ENCODE assay signal across 14 cellular contexts in the genomic region with DNA sequence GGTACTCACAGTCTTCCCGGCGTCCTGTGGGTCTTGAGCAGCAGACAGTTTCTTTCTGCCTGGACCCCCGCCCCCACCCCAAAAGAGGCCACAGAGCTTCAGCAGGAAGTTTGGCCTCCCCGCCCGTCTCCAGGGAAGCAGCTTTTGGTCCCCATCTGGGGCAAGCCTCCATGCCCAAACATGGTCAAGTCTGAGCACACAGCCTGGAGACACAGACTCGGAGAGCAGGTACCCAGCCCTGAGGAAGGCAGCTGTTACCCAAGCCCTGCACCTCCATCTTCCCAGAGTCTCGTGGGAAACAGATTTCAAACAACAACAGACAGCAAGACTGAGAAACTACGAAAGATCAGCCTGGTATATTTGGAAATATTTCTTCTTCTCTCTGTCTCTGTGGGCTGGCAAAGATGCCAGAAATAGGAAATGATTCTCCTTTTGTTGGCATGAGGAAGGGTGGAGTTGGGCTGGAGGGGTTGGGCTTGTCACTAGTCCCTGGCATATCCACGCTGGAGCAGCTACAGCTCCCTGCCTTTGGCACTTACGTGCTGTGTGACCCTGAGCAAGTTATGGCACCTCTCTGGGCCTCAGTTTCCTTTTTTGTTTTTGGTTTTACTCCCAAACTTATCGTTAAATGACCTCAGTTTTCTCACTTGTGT. TPM values are rescaled to one million over a fixed set of nuclear protein-coding genes. Genes with fewer than 3 reads are reported as not detected.
DNase-seq lines count a peak whose midpoint lies in the region; ATAC-seq, FAIRE-seq and TF ChIP-seq lines count a peak whose summit lies in the region.
"Had no signal": no experiment of that assay in that cellular context is flagged by ENCODE, and none has a peak within 500 bp of the region (broad histone marks: within the 10 kb centered on the region; RNA-seq: fewer than 3 reads in every experiment).

A gene with protein sequence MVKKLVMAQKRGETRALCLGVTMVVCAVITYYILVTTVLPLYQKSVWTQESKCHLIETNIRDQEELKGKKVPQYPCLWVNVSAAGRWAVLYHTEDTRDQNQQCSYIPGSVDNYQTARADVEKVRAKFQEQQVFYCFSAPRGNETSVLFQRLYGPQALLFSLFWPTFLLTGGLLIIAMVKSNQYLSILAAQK (minus strand): TSS at position 118 of the 653 bp plus-strand sequence. CDS start 3,920 bp downstream, outside the sequence.

- no peaks in the 10 kb centered on the region for H3K36me3 Mint-ChIP-seq in osteocyte (ENCODE audit: unreplicated experiment)

- FAIRE-seq in small intestine (lab: Jason Lieb, UNC): no peak

- H3K27ac ChIP-seq in BLaER1 (peak within 1 kb of the TSS; percentile 79), Karpas-422 (ENCODE audit: low read length) (no peak within 1 kb of the TSS), small intestine (ENCODE audit: low read depth in 1 of 2, low read length in 1 of 2) (peak within 1 kb of the TSS in 1 of 2 donors; percentile 64)
- H3K27ac ChIP-seq: RWPE1 had no signal

- H3K27ac Mint-ChIP-seq in osteocyte (ENCODE audit: unreplicated experiment): peak within 1 kb of the TSS; percentile 81
- H3K27ac Mint-ChIP-seq: activated CD4-positive, alpha-beta T cell treated with anti-CD3 and anti-CD28 coated beads, Interleukin-2, amount 10 ng/mL, durations not matched to agents 24 days and 14 days had no signal

- no peaks in the 10 kb centered on the region for H3K79me2 ChIP-seq in Karpas-422 (ENCODE audit: low read length)

- peaks cover 11% of the 10 kb centered on the region for H3K27me3 Mint-ChIP-seq in osteocyte (ENCODE audit: unreplicated experiment)

- H3K9ac ChIP-seq in BLaER1: peak within 1 kb of the TSS; percentile 72
- H3K9ac ChIP-seq in Karpas-422 (ENCODE audit: low read length): peak within 1 kb of the TSS; percentile 25; the same call in 1 of the 2 replicates

- H2AFZ ChIP-seq in Karpas-422 (ENCODE audit: low read length): no peak within 1 kb of the TSS; the same call in 1 of the 2 replicates

- DNase-seq in Karpas-422 (no peak), Right ventricle myocardium superior (no peak), osteocyte (ENCODE audit: extremely low spot score, unreplicated experiment) (no peak), small intestine (no peak), epidermal melanocyte (ENCODE audit: insufficient read length, low spot score) (no peak), T-helper 1 cell (no peak), DMS53 treated with DMSO at 0.1 percent for 48 hours (lab: John Stamatoyannopoulos, UW; ENCODE audit: unreplicated experiment) (no peak)
- DNase-seq: activated CD4-positive, alpha-beta T cell treated with anti-CD3 and anti-CD28 coated beads, Interleukin-2, amount 10 ng/mL, durations not matched to agents 24 days and 14 days; mesenchymal stem cell; NCI-H146; stimulated activated CD4-positive, alpha-beta T cell treated with anti-CD3 and anti-CD28 coated beads, Interleukin-2, amount 100 ng/mL, for 48 hours had no signal

- no peaks in the 10 kb centered on the region for H3K9me2 ChIP-seq in Karpas-422 (replicated peaks; ENCODE audit: insufficient read depth, low read length)

- peaks cover 29% of the 10 kb centered on the region for H3K4me1 Mint-ChIP-seq in osteocyte (ENCODE audit: unreplicated experiment)

- no peaks in the 10 kb centered on the region for H3K27me3 ChIP-seq in BLaER1
- H3K27me3 ChIP-seq in Karpas-422 (ENCODE audit: low read length): no peaks in the 10 kb centered on the region
- no peaks in the 10 kb centered on the region for H3K27me3 ChIP-seq in small intestine (ENCODE audit: control insufficient read depth in 2 of 2, insufficient read depth in 2 of 2, low read length in 2 of 2)

- 49 to 56% (median 52%) methylated on average over 11 of the region's 11 CpGs for WGBS in small intestine, 3 donors

- intact Hi-C loops in Right ventricle myocardium superior (cut with DNase I): no loop called here

- peak within 1 kb of the TSS; percentile 62 for H3K4me3 ChIP-seq in BLaER1
- no peak within 1 kb of the TSS for H3K4me3 ChIP-seq in Karpas-422 (ENCODE audit: low read length)
- H3K4me3 ChIP-seq in small intestine (ENCODE audit: low read depth in 1 of 2, low read length in 2 of 2): no peak within 1 kb of the TSS

- no peaks in the 10 kb centered on the region for H4K20me1 ChIP-seq in BLaER1
- no peaks in the 10 kb centered on the region for H4K20me1 ChIP-seq in Karpas-422 (ENCODE audit: insufficient read depth, low read depth, low read length)

- H3K4me3 Mint-ChIP-seq in osteocyte (ENCODE audit: unreplicated experiment): peak within 1 kb of the TSS; percentile 67
- H3K4me3 Mint-ChIP-seq: activated CD4-positive, alpha-beta T cell treated with anti-CD3 and anti-CD28 coated beads, Interleukin-2, amount 10 ng/mL, durations not matched to agents 24 days and 14 days had no signal

- no peak for TF ChIP-seq CTCF in osteocyte (IDR thresholded peaks at IDR 0.05)

- no peaks in the 10 kb centered on the region for H3K9me3 ChIP-seq in BLaER1
- H3K9me3 ChIP-seq in Karpas-422 (ENCODE audit: low read length): no peaks in the 10 kb centered on the region
- H3K9me3 ChIP-seq in small intestine (ENCODE audit: control insufficient read depth, low read depth): no peaks in the 10 kb centered on the region

- no peaks in the 10 kb centered on the region for H3K9me3 Mint-ChIP-seq in osteocyte (ENCODE audit: unreplicated experiment)
- H3K9me3 Mint-ChIP-seq: activated CD4-positive, alpha-beta T cell treated with anti-CD3 and anti-CD28 coated beads, Interleukin-2, amount 10 ng/mL, durations not matched to agents 24 days and 14 days had no signal

- H3K36me3 ChIP-seq in BLaER1 (no peaks in the 10 kb centered on the region; the same call in 1 of the 2 replicates), Karpas-422 (ENCODE audit: insufficient read depth, low read length) (no peaks in the 10 kb centered on the region), small intestine (ENCODE audit: control insufficient read depth in 2 of 2, insufficient read depth in 2 of 2, low read length in 2 of 2) (no peaks in the 10 kb centered on the region)

- ATAC-seq in Right ventricle myocardium superior (ENCODE audit: poor library complexity): peak; percentile 61

- H3K4me1 ChIP-seq in BLaER1 (peaks cover 93% of the 10 kb centered on the region), Karpas-422 (ENCODE audit: low read length) (peaks cover 13% of the 10 kb centered on the region), small intestine (ENCODE audit: control insufficient read depth in 2 of 2, insufficient read depth in 1 of 2, low read depth in 1 of 2, low read length in 1 of 2) (no peaks in the 10 kb centered on the region)

- H3K4me2 ChIP-seq in BLaER1 (peak within 1 kb of the TSS; percentile 91), Karpas-422 (ENCODE audit: low read depth, low read length, poor library complexity, severe bottlenecking) (peak within 1 kb of the TSS; percentile 36)

RNA-seq across cellular contexts. Expression of the gene that starts here (rescaled TPM):
- total RNA-seq in Karpas-422 (2014; rRNA removed; shearing (Covaris generic); ENCODE audit: low replicate concordance): not detected in 2 replicates
- total RNA-seq in Right ventricle myocardium superior (0.65 TPM), osteocyte (3.3 and 3.5 TPM in 2 replicates)
- 1 to 10 TPM in 1 of 3 donors, under 1 TPM in 2; 0.22 to 3.6 (median 0.54) TPM for polyA plus RNA-seq in small intestine
- total RNA-seq: activated CD4-positive, alpha-beta T cell treated with anti-CD3 and anti-CD28 coated beads, Interleukin-2, amount 10 ng/mL, durations not matched to agents 24 days and 14 days; fibroblast of lung had no signal
- polyA plus RNA-seq: fibroblast of lung had no signal

Comparison
In these comparisons a context has a peak if more than half of its experiments do, and no peak if none do; other contexts are left out.
1. Peak in ATAC-seq in Right ventricle myocardium superior; RNA of the gene not detected or under 1 TPM.